Comparison of ENCODE assay signal across 17 cellular contexts in the genomic region with DNA sequence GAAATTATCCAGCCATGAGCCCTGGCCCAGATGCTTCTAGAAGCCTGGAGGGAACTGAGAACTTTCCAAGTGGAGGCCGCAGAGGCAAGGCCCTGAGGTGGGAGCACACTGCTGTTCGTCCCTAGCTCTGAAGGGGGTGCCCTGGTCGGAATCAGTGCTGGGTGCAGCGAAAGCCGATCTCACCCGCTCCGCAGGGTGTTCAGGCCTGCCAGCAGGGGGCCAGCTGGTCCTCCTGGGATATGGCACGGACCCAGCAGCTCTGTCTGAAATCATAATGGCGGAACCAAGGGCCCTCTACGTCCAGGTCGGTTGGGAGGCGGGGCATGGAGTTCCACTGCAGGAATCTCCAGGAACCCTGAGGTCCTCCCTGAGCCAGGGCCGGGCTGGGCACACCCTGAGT. TPM values are rescaled to one million over a fixed set of nuclear protein-coding genes. Genes with fewer than 3 reads are reported as not detected.
"Had no signal": no experiment of that assay in that cellular context is flagged by ENCODE, and none has a peak within 500 bp of the region (broad histone marks: within the 10 kb centered on the region; RNA-seq: fewer than 3 reads in every experiment).

No MANE protein-coding gene starts in this region.

RNA-seq across cellular contexts. Expression of gene TBC1D3H, which starts 40.7 kb away (rescaled TPM):
- total RNA-seq: activated B cell treated with CpG ODN at 0.5 μM for 24 hours; activated CD4-positive, alpha-beta memory T cell treated with anti-CD3 and anti-CD28 coated beads for 36 hours; activated CD4-positive, alpha-beta T cell treated with anti-CD3 and anti-CD28 coated beads, Interleukin-2, amount 10 ng/mL, durations not matched to agents 24 days and 14 days; activated CD8-positive, alpha-beta T cell treated with anti-CD3 and anti-CD28 coated beads for 36 hours; activated naive CD4-positive, alpha-beta T cell treated with anti-CD3 and anti-CD28 coated beads for 36 hours; activated naive CD4-positive, alpha-beta T cell treated with anti-CD3 and anti-CD28 coated beads, Interleukin-2, amount 50 U/mL, for 72 hours; activated T-cell treated with anti-CD3 and anti-CD28 coated beads, Interleukin-2, amount 50 U/mL, for 4 hours; activated T-cell treated with anti-CD3 and anti-CD28 coated beads, Interleukin-2, amount 50 U/mL, for 72 hours; activated T-helper 1 cell treated with anti-CD3 and anti-CD28 coated beads, Interleukin-12 subunit alpha, Interleukin-12 subunit beta, Interleukin-2, Interleukin-4 antibody, amounts not matched to agents 30 ng/mL and 10 ng/mL and 1 ng/mL, durations not matched to agents 14 hours and 24 hours and 36 hours; activated T-helper 17 cell treated with anti-CD3 and anti-CD28 coated beads, Interleukin-2, amount 50 U/mL, for 72 hours; adrenal gland; aorta; astrocyte; body of pancreas; breast epithelium; cardiac septum; cerebellum had no signal
